Comparison of ENCODE assay signal across 23 cellular contexts in genomic region chr15:75358771-75359536, GRCh38.
"Had no signal": no experiment of that assay in that cellular context is flagged by ENCODE, and none has a peak within 500 bp of the region (broad histone marks: within the 10 kb centered on the region; RNA-seq: fewer than 3 reads in every experiment).

No MANE protein-coding gene starts in this region.

- H3K9me3 ChIP-seq: colonic mucosa, left ventricle myocardium inferior, neutrophil, psoas muscle, spleen, testis, tibial nerve had no signal

- DNase-seq: colonic mucosa; dermis blood vessel endothelial cell; foreskin melanocyte; hypothalamus; immature natural killer cell; left cardiac atrium; left ventricle myocardium inferior; mesenchymal stem cell; naive B cell; psoas muscle; retina; spleen; stimulated activated CD4-positive, alpha-beta T cell treated with anti-CD3 and anti-CD28 coated beads, Interleukin-15, amount 100 ng/mL, for 24 hours; stimulated activated CD4-positive, alpha-beta T cell treated with anti-CD3 and anti-CD28 coated beads, Interleukin-1b, Interleukin-23, amount 100 ng/mL, for 48 hours; stimulated activated CD4-positive, alpha-beta T cell treated with anti-CD3 and anti-CD28 coated beads, Interleukin-4, amount 100 ng/mL, for 24 hours; stimulated activated naive B cell treated with anti-CD40 and anti-IgM and Interleukin-4, amounts not matched to agents 10 μg/mL and 1 μg/mL and 100 μg/mL, for 72 hours; stimulated activated naive CD8-positive, alpha-beta T cell treated with anti-CD3 and anti-CD28 coated beads, Interleukin-15, amount 100 ng/mL, for 72 hours; testis had no signal

- H3K27me3 ChIP-seq: colonic mucosa, neutrophil, spleen, testis, tibial nerve had no signal

- H3K36me3 ChIP-seq: colonic mucosa had no signal

- FAIRE-seq: keratinocyte had no signal

- H3K4me3 ChIP-seq: colonic mucosa, left ventricle myocardium inferior, lung, psoas muscle, spleen, testis, tibial nerve had no signal

- H3K4me1 ChIP-seq: colonic mucosa, left ventricle myocardium inferior, psoas muscle, spleen, testis, tibial nerve had no signal

- ATAC-seq: left cardiac atrium; psoas muscle; sciatic nerve; stimulated activated naive B cell treated with anti-CD40 and anti-IgM and Interleukin-4, amounts not matched to agents 10 μg/mL and 1 μg/mL and 100 μg/mL, for 72 hours; stimulated activated naive CD8-positive, alpha-beta T cell treated with anti-CD3 and anti-CD28 coated beads, Interleukin-15, amount 100 ng/mL, for 72 hours had no signal

- H3K27ac ChIP-seq: colonic mucosa, left ventricle myocardium inferior, neutrophil, psoas muscle, spleen, testis, tibial nerve had no signal
